Comparison of ENCODE assay signal across 6 cellular contexts in the genomic region with DNA sequence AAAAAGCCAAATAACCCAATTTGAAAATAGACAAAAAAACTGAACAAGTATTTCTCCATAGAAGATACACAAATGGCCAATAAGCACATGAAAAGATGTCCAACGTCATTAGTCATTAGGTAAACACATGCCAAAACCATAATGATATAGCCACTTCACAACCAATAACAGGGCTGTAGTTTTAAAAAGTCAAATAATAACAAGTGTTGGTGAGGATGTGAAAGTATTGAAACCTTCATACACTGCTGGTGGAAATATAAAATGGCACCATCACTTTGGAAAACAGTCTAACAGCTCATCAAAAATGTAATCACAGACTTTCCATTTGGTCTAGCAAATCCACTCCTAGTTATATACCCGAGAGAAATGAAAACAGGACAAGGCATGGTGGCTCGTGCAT.
"Had no signal": no experiment of that assay in that cellular context is flagged by ENCODE, and none has a peak within 500 bp of the region (broad histone marks: within the 10 kb centered on the region; RNA-seq: fewer than 3 reads in every experiment).

No MANE protein-coding gene starts in this region.

- FAIRE-seq: G401.6, GM12891, GM12892, GM18507 had no signal

- DNase-seq: GDM1, GF-D8 had no signal
